ENCODE assay signal across 3 cellular contexts in the genomic region with DNA sequence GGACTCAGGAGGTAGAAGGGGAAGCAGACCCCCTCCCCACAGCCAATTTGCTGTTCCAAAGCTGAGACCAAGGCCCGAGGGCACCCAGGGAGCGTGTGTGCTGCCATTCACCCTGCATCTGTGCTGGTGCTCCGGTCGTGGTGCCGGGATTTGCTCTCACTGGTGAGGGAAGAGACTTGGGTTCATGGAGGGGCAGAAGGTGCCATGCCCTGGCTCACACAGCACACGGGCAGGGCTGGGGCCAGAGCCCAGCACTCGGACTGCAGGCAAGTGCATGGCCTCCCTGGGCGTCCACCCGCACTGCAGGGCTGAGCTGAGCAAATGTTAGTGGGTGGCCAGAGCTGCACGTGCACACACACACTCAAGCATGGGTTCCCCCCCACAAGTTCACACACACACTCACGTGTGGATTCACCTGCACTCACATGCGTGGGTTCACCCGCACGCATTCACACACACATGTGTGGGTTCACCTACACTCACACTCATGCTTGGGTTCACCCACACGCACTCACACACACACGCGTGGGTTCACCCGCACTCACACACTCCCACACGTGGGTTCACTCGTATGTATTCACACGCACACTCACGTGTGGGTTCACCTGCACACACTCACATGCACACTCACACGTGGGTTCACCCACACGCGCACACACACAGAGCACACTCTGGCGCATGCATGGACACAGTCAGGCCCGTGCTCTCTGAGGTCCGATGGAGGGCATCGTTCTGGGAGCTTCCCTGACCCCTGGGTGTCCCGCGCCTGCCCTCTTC.
TF ChIP-seq lines count a peak whose summit lies in the region.

No MANE protein-coding gene starts in this region.

TF ChIP-seq in HEK293, 187 proteins besides CTCF, POLR2A, EP300 and RAD21:
- TF ChIP-seq EGR2 (tag by site-specific recombination; IDR thresholded peaks at IDR 0.05; ENCODE audit: low read depth) (peak; percentile 88), ZNF548 (tag by site-specific recombination; IDR thresholded peaks at IDR 0.05) (no peak), PRDM1 (tag by site-specific recombination; IDR thresholded peaks at IDR 0.05) (no peak), ZNF223 (tag by site-specific recombination; IDR thresholded peaks at IDR 0.05) (no peak), ZNF48 (tag by site-specific recombination; IDR thresholded peaks at IDR 0.05) (no peak), ZNF777 (tag by site-specific recombination; IDR thresholded peaks at IDR 0.05; ENCODE audit: borderline replicate concordance) (no peak), ZFHX2 (tag by site-specific recombination; conservative IDR thresholded peaks at IDR 0.05) (peak; percentile 95)
- TF ChIP-seq, protein P1, sequence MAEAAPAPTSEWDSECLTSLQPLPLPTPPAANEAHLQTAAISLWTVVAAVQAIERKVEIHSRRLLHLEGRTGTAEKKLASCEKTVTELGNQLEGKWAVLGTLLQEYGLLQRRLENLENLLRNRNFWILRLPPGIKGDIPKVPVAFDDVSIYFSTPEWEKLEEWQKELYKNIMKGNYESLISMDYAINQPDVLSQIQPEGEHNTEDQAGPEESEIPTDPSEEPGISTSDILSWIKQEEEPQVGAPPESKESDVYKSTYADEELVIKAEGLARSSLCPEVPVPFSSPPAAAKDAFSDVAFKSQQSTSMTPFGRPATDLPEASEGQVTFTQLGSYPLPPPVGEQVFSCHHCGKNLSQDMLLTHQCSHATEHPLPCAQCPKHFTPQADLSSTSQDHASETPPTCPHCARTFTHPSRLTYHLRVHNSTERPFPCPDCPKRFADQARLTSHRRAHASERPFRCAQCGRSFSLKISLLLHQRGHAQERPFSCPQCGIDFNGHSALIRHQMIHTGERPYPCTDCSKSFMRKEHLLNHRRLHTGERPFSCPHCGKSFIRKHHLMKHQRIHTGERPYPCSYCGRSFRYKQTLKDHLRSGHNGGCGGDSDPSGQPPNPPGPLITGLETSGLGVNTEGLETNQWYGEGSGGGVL (tag by site-specific recombination; IDR thresholded peaks at IDR 0.05): no peak

TF ChIP-seq in H1, 55 proteins besides CTCF, POLR2A, EP300 and RAD21:
- TF ChIP-seq YY1 (IDR thresholded peaks at IDR 0.05; ENCODE audit: low read depth, low read length): no peak
- no peak for TF ChIP-seq ZNF274 (IDR thresholded peaks at IDR 0.05; ENCODE audit: borderline replicate concordance, extremely low read depth, low read length)

TF ChIP-seq in neural cell, 6 proteins besides CTCF, POLR2A, EP300 and RAD21:
- TF ChIP-seq EZH2 (IDR thresholded peaks at IDR 0.05; ENCODE audit: borderline replicate concordance, insufficient read depth, low read length, poor library complexity, severe bottlenecking) (no peak), MXI1 (conservative IDR thresholded peaks at IDR 0.05; ENCODE audit: poor library complexity, severe bottlenecking) (no peak), TAF1 (IDR thresholded peaks at IDR 0.05; ENCODE audit: low read depth) (no peak), SMC3 (conservative IDR thresholded peaks at IDR 0.05; ENCODE audit: poor library complexity) (no peak), POLR2AphosphoS5 (IDR thresholded peaks at IDR 0.05) (peak; percentile 44)
- TF ChIP-seq, protein P2, sequence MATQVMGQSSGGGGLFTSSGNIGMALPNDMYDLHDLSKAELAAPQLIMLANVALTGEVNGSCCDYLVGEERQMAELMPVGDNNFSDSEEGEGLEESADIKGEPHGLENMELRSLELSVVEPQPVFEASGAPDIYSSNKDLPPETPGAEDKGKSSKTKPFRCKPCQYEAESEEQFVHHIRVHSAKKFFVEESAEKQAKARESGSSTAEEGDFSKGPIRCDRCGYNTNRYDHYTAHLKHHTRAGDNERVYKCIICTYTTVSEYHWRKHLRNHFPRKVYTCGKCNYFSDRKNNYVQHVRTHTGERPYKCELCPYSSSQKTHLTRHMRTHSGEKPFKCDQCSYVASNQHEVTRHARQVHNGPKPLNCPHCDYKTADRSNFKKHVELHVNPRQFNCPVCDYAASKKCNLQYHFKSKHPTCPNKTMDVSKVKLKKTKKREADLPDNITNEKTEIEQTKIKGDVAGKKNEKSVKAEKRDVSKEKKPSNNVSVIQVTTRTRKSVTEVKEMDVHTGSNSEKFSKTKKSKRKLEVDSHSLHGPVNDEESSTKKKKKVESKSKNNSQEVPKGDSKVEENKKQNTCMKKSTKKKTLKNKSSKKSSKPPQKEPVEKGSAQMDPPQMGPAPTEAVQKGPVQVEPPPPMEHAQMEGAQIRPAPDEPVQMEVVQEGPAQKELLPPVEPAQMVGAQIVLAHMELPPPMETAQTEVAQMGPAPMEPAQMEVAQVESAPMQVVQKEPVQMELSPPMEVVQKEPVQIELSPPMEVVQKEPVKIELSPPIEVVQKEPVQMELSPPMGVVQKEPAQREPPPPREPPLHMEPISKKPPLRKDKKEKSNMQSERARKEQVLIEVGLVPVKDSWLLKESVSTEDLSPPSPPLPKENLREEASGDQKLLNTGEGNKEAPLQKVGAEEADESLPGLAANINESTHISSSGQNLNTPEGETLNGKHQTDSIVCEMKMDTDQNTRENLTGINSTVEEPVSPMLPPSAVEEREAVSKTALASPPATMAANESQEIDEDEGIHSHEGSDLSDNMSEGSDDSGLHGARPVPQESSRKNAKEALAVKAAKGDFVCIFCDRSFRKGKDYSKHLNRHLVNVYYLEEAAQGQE (IDR thresholded peaks at IDR 0.05; ENCODE audit: borderline replicate concordance): no peak
